ENCODE assay signal across 16 cellular contexts in genomic region chrX:108250654-108251579, GRCh38.
DNase-seq lines count a peak whose midpoint lies in the region; ATAC-seq and TF ChIP-seq lines count a peak whose summit lies in the region.
"Had no signal": no experiment of that assay in that cellular context is flagged by ENCODE, and none has a peak within 500 bp of the region (broad histone marks: within the 10 kb centered on the region; RNA-seq: fewer than 3 reads in every experiment).

No MANE protein-coding gene starts in this region.

- no peak overlapping the region for H2BK120ac ChIP-seq in neuronal stem cell (ENCODE audit: low read depth, low read length)

- H3K27me3 ChIP-seq in neuronal stem cell (ENCODE audit: control insufficient read depth in 3 of 3, insufficient read depth in 3 of 3, low read depth in 1 of 3, low read length in 3 of 3) (no peaks in the 10 kb centered on the region), HAP-1 (ENCODE audit: low read depth) (no peaks in the 10 kb centered on the region), ascending aorta (no peaks in the 10 kb centered on the region)
- H3K27me3 ChIP-seq: SJCRH30 had no signal

- H3K9ac ChIP-seq in neuronal stem cell (ENCODE audit: low read depth, low read length, poor library complexity), result no peak overlapping the region

- H3K4me1 ChIP-seq in neuronal stem cell (ENCODE audit: control insufficient read depth in 2 of 2, insufficient read depth in 1 of 2, low read depth in 1 of 2, low read length in 2 of 2) (peaks cover 0 to 4% of the 10 kb centered on the region in 2 donors), HAP-1 (peaks cover 6% of the 10 kb centered on the region), ascending aorta (no peaks in the 10 kb centered on the region)
- H3K4me1 ChIP-seq: SJCRH30 had no signal

- no peak for TF ChIP-seq CTCF in brain (conservative IDR thresholded peaks at IDR 0.05)
- TF ChIP-seq CTCF in ascending aorta (IDR thresholded peaks at IDR 0.05), result no peak

- H4K91ac ChIP-seq in neuronal stem cell (ENCODE audit: low read depth, low read length, poor library complexity), result no peak overlapping the region

- intact Hi-C loops in left cardiac atrium (cut with DNase I), result no loop called here
- intact Hi-C loops in ascending aorta (cut with DNase I), result no loop called here

- no peak overlapping the region for H3K18ac ChIP-seq in neuronal stem cell (ENCODE audit: low read length)

- peaks cover 2 to 8% (median 3%) of the 10 kb centered on the region in 5 experiments for H3K9me3 Mint-ChIP-seq in brain
- no peaks in the 10 kb centered on the region for H3K9me3 Mint-ChIP-seq in natural killer cell treated with Interleukin-12 subunit alpha and Interleukin-12 subunit beta and Interleukin-15 and Interleukin-18, amount 100 ng/mL, for 72 hours
- H3K9me3 Mint-ChIP-seq: CD4-positive, alpha-beta T cell had no signal

- peak; percentile 80 to 88 for ATAC-seq in left cardiac atrium
- no peak for ATAC-seq in natural killer cell treated with Interleukin-12 subunit alpha and Interleukin-12 subunit beta and Interleukin-15 and Interleukin-18, amount 100 ng/mL, for 72 hours
- ATAC-seq: HepG2 had no signal

- peak overlapping the region; percentile 9 for H2AFZ ChIP-seq in neuronal stem cell (ENCODE audit: low read length)

- H3K9me3 ChIP-seq in neuronal stem cell (replicated peaks in 1 of 2; ENCODE audit: control insufficient read depth in 2 of 2, insufficient read depth in 1 of 2, low read depth in 1 of 2, low read length in 2 of 2) (no peaks in the 10 kb centered on the region), HAP-1 (no peaks in the 10 kb centered on the region), ascending aorta (peaks cover 0 to 7% of the 10 kb centered on the region in 2 donors)
- H3K9me3 ChIP-seq: SJCRH30 had no signal

- no peak overlapping the region for H2BK5ac ChIP-seq in neuronal stem cell (ENCODE audit: low read length)

- no peak overlapping the region for H2BK15ac ChIP-seq in neuronal stem cell (ENCODE audit: low read length)

- peak overlapping the region in 4 of 5 experiments; percentile 67 to 87 (median 77) for H3K27ac Mint-ChIP-seq in brain
- H3K27ac Mint-ChIP-seq in natural killer cell treated with Interleukin-12 subunit alpha and Interleukin-12 subunit beta and Interleukin-15 and Interleukin-18, amount 100 ng/mL, for 72 hours, result no peak overlapping the region
- H3K27ac Mint-ChIP-seq: B cell; CD4-positive, alpha-beta T cell had no signal

- H2AK5ac ChIP-seq in neuronal stem cell (ENCODE audit: low read depth, low read length), result no peak overlapping the region

- H3K4me3 Mint-ChIP-seq in brain, result no peak overlapping the region
- no peak overlapping the region for H3K4me3 Mint-ChIP-seq in natural killer cell treated with Interleukin-12 subunit alpha and Interleukin-12 subunit beta and Interleukin-15 and Interleukin-18, amount 100 ng/mL, for 72 hours
- H3K4me3 Mint-ChIP-seq: B cell; CD4-positive, alpha-beta T cell had no signal

- peaks cover 13% of the 10 kb centered on the region for H3K4me1 Mint-ChIP-seq in brain
- H3K4me1 Mint-ChIP-seq in natural killer cell treated with Interleukin-12 subunit alpha and Interleukin-12 subunit beta and Interleukin-15 and Interleukin-18, amount 100 ng/mL, for 72 hours (ENCODE audit: low read depth in 2 of 2), result no peaks in the 10 kb centered on the region
- H3K4me1 Mint-ChIP-seq: B cell had no signal

- in situ Hi-C loops in HAP-1 (cut with MboI; ENCODE audit: low sequenced_read_pairs), result no loop called here

- no peak overlapping the region for H3K14ac ChIP-seq in neuronal stem cell (ENCODE audit: low read length)

- WGBS in neuronal stem cell (ENCODE audit: extremely low coverage in 2 of 2, insufficient read length in 2 of 2, insufficient replicate concordance in 1 of 2), 2 donors, result no CpG with 5 or more reads among the region's 5 CpGs

- H3K27me3 Mint-ChIP-seq in brain, result no peaks in the 10 kb centered on the region
- peaks cover 0 to 28% of the 10 kb centered on the region in 2 donors for H3K27me3 Mint-ChIP-seq in natural killer cell treated with Interleukin-12 subunit alpha and Interleukin-12 subunit beta and Interleukin-15 and Interleukin-18, amount 100 ng/mL, for 72 hours

- no peak overlapping the region for H4K8ac ChIP-seq in neuronal stem cell (ENCODE audit: low read depth, low read length)

- H3K23ac ChIP-seq in neuronal stem cell (ENCODE audit: low read depth, low read length, poor library complexity), result no peak overlapping the region

- peak; percentile 46 for DNase-seq in NCI-H2171 treated with DMSO at 0.1 percent for 48 hours (lab: John Stamatoyannopoulos, UW)
- DNase-seq in left cardiac atrium, result no peak
- peak; percentile 17 for DNase-seq in neuronal stem cell (ENCODE audit: low spot score)
- DNase-seq in HAP-1 (ENCODE audit: low spot score in 2 of 2), result no peak
- no peak for DNase-seq in ascending aorta (ENCODE audit: low spot score in 2 of 2)
- no peak for DNase-seq in natural killer cell treated with Interleukin-12 subunit alpha and Interleukin-12 subunit beta and Interleukin-15 and Interleukin-18, amount 100 ng/mL, for 72 hours (ENCODE audit: low spot score)
- DNase-seq in COR-L47 (lab: John Stamatoyannopoulos, UW), result no peak
- DNase-seq: CD4-positive, alpha-beta T cell; MM.1S; NCI-H1105; NCI-H187 treated with DMSO at 0.1 percent for 48 hours; NCI-H524 treated with DMSO at 0.1 percent for 48 hours; SJCRH30 had no signal

- H3K79me1 ChIP-seq in neuronal stem cell (ENCODE audit: low read depth, low read length), result no peaks in the 10 kb centered on the region

- H2BK12ac ChIP-seq in neuronal stem cell (ENCODE audit: low read length), result no peak overlapping the region

- peaks cover 4% of the 10 kb centered on the region for H3K36me3 Mint-ChIP-seq in brain
- H3K36me3 Mint-ChIP-seq in natural killer cell treated with Interleukin-12 subunit alpha and Interleukin-12 subunit beta and Interleukin-15 and Interleukin-18, amount 100 ng/mL, for 72 hours, result no peaks in the 10 kb centered on the region

- H3K4ac ChIP-seq in neuronal stem cell (ENCODE audit: low read length), result no peak overlapping the region

- H3K4me3 ChIP-seq in neuronal stem cell (ENCODE audit: low read length in 2 of 2) (no peak overlapping the region), HAP-1 (no peak overlapping the region), ascending aorta (no peak overlapping the region)
- H3K4me3 ChIP-seq: SJCRH30 had no signal

- H3K27ac ChIP-seq in neuronal stem cell (replicated peaks; ENCODE audit: low read length) (peak overlapping the region; percentile 72), ascending aorta (no peak overlapping the region)
- H3K27ac ChIP-seq: SJCRH30 had no signal

- H3K36me3 ChIP-seq in neuronal stem cell (replicated peaks in 1 of 2; ENCODE audit: control insufficient read depth in 2 of 2, insufficient read depth in 2 of 2, low read length in 2 of 2) (no peaks in the 10 kb centered on the region), HAP-1 (replicated peaks) (no peaks in the 10 kb centered on the region), ascending aorta (no peaks in the 10 kb centered on the region)
- H3K36me3 ChIP-seq: SJCRH30 had no signal

- H3K4me2 ChIP-seq in neuronal stem cell (ENCODE audit: insufficient read depth, low read length, poor library complexity, severe bottlenecking), result no peak overlapping the region

Comparison
In these comparisons a context has a peak if more than half of its experiments do, and no peak if none do; other contexts are left out.
1. DNase-seq: peak in NCI-H2171 treated with DMSO at 0.1 percent for 48 hours (single experiment) and neuronal stem cell (single experiment); none in left cardiac atrium (single experiment), HAP-1 (0 of 2), ascending aorta (0 of 2), natural killer cell treated with Interleukin-12 subunit alpha and Interleukin-12 subunit beta and Interleukin-15 and Interleukin-18, amount 100 ng/mL, for 72 hours (single experiment) and COR-L47 (single experiment).
2. H3K27ac Mint-ChIP-seq: peak in brain (4 of 5); none in natural killer cell treated with Interleukin-12 subunit alpha and Interleukin-12 subunit beta and Interleukin-15 and Interleukin-18, amount 100 ng/mL, for 72 hours (0 of 2).
3. ATAC-seq: peak in left cardiac atrium (2 of 2); none in natural killer cell treated with Interleukin-12 subunit alpha and Interleukin-12 subunit beta and Interleukin-15 and Interleukin-18, amount 100 ng/mL, for 72 hours (0 of 2).